In the genomic region with DNA sequence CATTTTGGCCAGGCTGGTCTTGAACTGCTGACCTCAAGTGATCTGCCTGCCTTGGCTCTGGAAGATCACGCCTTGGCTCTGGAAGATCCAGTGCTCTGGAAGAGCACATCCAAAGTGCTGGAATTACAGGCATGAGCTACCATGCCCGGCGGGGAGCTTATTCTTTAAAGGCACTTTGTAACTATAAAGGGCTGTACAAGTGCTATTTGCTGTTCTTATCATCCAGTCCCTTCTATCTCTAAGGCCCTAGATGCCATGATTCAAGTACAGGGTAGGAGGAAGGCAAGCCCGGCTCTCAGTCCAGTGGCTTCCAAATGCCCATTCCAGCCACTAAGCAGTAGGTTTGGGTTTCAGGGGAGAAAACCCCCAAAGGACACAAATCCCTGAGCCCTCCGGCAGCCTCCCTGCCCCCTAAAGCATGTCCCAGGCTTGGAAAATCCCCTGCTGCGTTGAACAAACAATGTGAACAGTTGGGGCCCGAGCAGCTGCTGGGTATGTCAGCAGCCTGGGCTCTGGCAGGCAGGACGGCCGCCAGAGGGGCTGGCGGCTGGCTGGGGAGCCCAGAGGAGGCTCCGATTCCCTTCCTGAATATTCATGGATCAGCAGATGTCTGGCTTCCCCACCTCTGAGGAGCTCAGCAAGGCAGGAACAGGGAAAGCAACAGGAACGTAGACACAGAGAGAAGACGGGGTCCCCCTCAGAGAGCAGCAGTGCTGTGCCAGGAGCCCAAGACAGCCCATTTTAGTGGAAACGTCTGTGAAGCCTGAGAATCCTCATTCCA, we compare ENCODE assay signal across 10 cellular contexts. TPM values are rescaled to one million over a fixed set of nuclear protein-coding genes. Genes with fewer than 3 reads are reported as not detected.
DNase-seq lines count a peak whose midpoint lies in the region; ATAC-seq and TF ChIP-seq lines count a peak whose summit lies in the region.
"Had no signal": no experiment of that assay in that cellular context is flagged by ENCODE, and none has a peak within 500 bp of the region (broad histone marks: within the 10 kb centered on the region; RNA-seq: fewer than 3 reads in every experiment).

No MANE protein-coding gene starts in this region.

- intact Hi-C loops in natural killer cell (cut with micrococcal nuclease), result no loop called here

- TF ChIP-seq CTCF in fibroblast of pulmonary artery (IDR thresholded peaks at IDR 0.05; ENCODE audit: low read length, missing control alignments) (no peak), neural crest cell (conservative IDR thresholded peaks at IDR 0.05) (no peak), natural killer cell (IDR thresholded peaks at IDR 0.05) (no peak)

- DNase-seq in Daoy (ENCODE audit: low read depth) (peak; percentile 79), NCI-H524 treated with DMSO at 0.1 percent for 48 hours (lab: John Stamatoyannopoulos, UW) (peak; percentile 77), fibroblast of pulmonary artery (ENCODE audit: low read depth) (peak; percentile 22), neural crest cell (ENCODE audit: low read depth, low spot score) (peak; percentile 40), T-helper 2 cell (no peak), natural killer cell (no peak), HCEC 1CT (no peak)
- no peak for DNase-seq in naive thymus-derived CD8-positive, alpha-beta T cell
- DNase-seq: activated naive CD8-positive, alpha-beta T cell treated with anti-CD3 and anti-CD28 coated beads, Interleukin-2, amount 10 ng/mL, durations not matched to agents 7 days and 5 days; naive B cell had no signal

- ATAC-seq in naive thymus-derived CD8-positive, alpha-beta T cell, result no peak
- no peak for ATAC-seq in natural killer cell

- H3K4me3 Mint-ChIP-seq in neural crest cell, result peak overlapping the region; percentile 27
- H3K4me3 Mint-ChIP-seq in naive thymus-derived CD8-positive, alpha-beta T cell, result no peak overlapping the region
- H3K4me3 Mint-ChIP-seq in natural killer cell, result no peak overlapping the region
- H3K4me3 Mint-ChIP-seq: activated naive CD8-positive, alpha-beta T cell treated with anti-CD3 and anti-CD28 coated beads, Interleukin-2, amount 10 ng/mL, durations not matched to agents 7 days and 5 days; naive B cell had no signal

- H3K9me3 Mint-ChIP-seq in neural crest cell (no peaks in the 10 kb centered on the region), natural killer cell (no peaks in the 10 kb centered on the region)
- H3K9me3 Mint-ChIP-seq in naive thymus-derived CD8-positive, alpha-beta T cell, result no peaks in the 10 kb centered on the region
- H3K9me3 Mint-ChIP-seq: activated naive CD8-positive, alpha-beta T cell treated with anti-CD3 and anti-CD28 coated beads, Interleukin-2, amount 10 ng/mL, durations not matched to agents 7 days and 5 days had no signal

- POLR2A ChIA-PET in naive thymus-derived CD8-positive, alpha-beta T cell (lab: Charles Lee), result interaction anchor here (0.6 kb wide), 1 partner anchor 196 kb away, joined by 3 read pairs; the partner anchor contains the start of gene INTS14

- H3K27me3 Mint-ChIP-seq in neural crest cell (ENCODE audit: low read depth) (no peaks in the 10 kb centered on the region), natural killer cell (ENCODE audit: low read depth in 2 of 2) (peaks cover 9 to 30% of the 10 kb centered on the region in 2 donors)
- peaks cover 11 to 50% (median 38%) of the 10 kb centered on the region in 5 donors for H3K27me3 Mint-ChIP-seq in naive thymus-derived CD8-positive, alpha-beta T cell

- H3K4me1 Mint-ChIP-seq in neural crest cell (peaks cover 64% of the 10 kb centered on the region), natural killer cell (no peaks in the 10 kb centered on the region)
- H3K4me1 Mint-ChIP-seq in naive thymus-derived CD8-positive, alpha-beta T cell, result no peaks in the 10 kb centered on the region
- H3K4me1 Mint-ChIP-seq: activated naive CD8-positive, alpha-beta T cell treated with anti-CD3 and anti-CD28 coated beads, Interleukin-2, amount 10 ng/mL, durations not matched to agents 7 days and 5 days; naive B cell had no signal

- H3K36me3 Mint-ChIP-seq in neural crest cell (ENCODE audit: low read depth), result no peaks in the 10 kb centered on the region
- no peaks in the 10 kb centered on the region for H3K36me3 Mint-ChIP-seq in naive thymus-derived CD8-positive, alpha-beta T cell
- no peaks in the 10 kb centered on the region for H3K36me3 Mint-ChIP-seq in natural killer cell
- H3K36me3 Mint-ChIP-seq: activated naive CD8-positive, alpha-beta T cell treated with anti-CD3 and anti-CD28 coated beads, Interleukin-2, amount 10 ng/mL, durations not matched to agents 7 days and 5 days had no signal

- H3K4me3 ChIP-seq in fibroblast of pulmonary artery (replicated peaks; ENCODE audit: low read depth, low read length), result no peak overlapping the region

- H3K27ac Mint-ChIP-seq in neural crest cell (ENCODE audit: unreplicated experiment) (peak overlapping the region; percentile 93), natural killer cell (no peak overlapping the region)
- no peak overlapping the region for H3K27ac Mint-ChIP-seq in naive thymus-derived CD8-positive, alpha-beta T cell
- H3K27ac Mint-ChIP-seq: activated naive CD8-positive, alpha-beta T cell treated with anti-CD3 and anti-CD28 coated beads, Interleukin-2, amount 10 ng/mL, durations not matched to agents 7 days and 5 days had no signal

RNA-seq across cellular contexts. Expression of gene IGDCC4, which starts 7.7 kb away (rescaled TPM):
- 0.24 and 0.34 TPM in 2 replicates for total RNA-seq in Daoy (2014; rRNA removed; shearing (Covaris generic))
- total RNA-seq in neural crest cell (19.8 and 19.9 TPM in 2 replicates), natural killer cell (under 1 TPM; 0.07 to 0.25 (median 0.09) TPM)
- under 1 TPM; 0.08 to 0.14 TPM for total RNA-seq in naive thymus-derived CD8-positive, alpha-beta T cell
- under 1 TPM in 1 of 3 donors, not detected in 2; 0.12 TPM for polyA plus RNA-seq in naive thymus-derived CD8-positive, alpha-beta T cell

RNA-seq across cellular contexts. Expression of gene IGDCC3, which starts 37.2 kb away (rescaled TPM):
- total RNA-seq in Daoy (2014; rRNA removed; shearing (Covaris generic)), result not detected in 2 replicates
- total RNA-seq in neural crest cell (298 and 300 TPM in 2 replicates), natural killer cell (not detected)
- total RNA-seq in naive thymus-derived CD8-positive, alpha-beta T cell, result not detected
- polyA plus RNA-seq in naive thymus-derived CD8-positive, alpha-beta T cell, result not detected
- total RNA-seq: activated naive CD8-positive, alpha-beta T cell treated with anti-CD3 and anti-CD28 coated beads, Interleukin-2, amount 10 ng/mL, durations not matched to agents 7 days and 5 days had no signal

Comparison
In these comparisons a context has a peak if more than half of its experiments do, and no peak if none do; other contexts are left out.
1. DNase-seq: peak in Daoy (single experiment), NCI-H524 treated with DMSO at 0.1 percent for 48 hours (single experiment), fibroblast of pulmonary artery (single experiment) and neural crest cell (single experiment); none in T-helper 2 cell (0 of 5), naive thymus-derived CD8-positive, alpha-beta T cell (0 of 10), natural killer cell (single experiment) and HCEC 1CT (single experiment).
2. RNA of gene IGDCC4, which starts 7.7 kb away (total RNA-seq): 19.8 to 19.9 TPM in neural crest cell; 0.24 to 0.34 TPM in Daoy, 0.08 to 0.14 TPM in naive thymus-derived CD8-positive, alpha-beta T cell and 0.07 to 0.25 TPM in natural killer cell; every median in the first group is over 10 times any median in the second.
3. RNA of gene IGDCC3, which starts 37.2 kb away (total RNA-seq): 298 to 300 TPM in neural crest cell; not detected in Daoy, not detected in naive thymus-derived CD8-positive, alpha-beta T cell and not detected in natural killer cell; every median in the first group is over 100 times any median in the second.